In the genomic region with DNA sequence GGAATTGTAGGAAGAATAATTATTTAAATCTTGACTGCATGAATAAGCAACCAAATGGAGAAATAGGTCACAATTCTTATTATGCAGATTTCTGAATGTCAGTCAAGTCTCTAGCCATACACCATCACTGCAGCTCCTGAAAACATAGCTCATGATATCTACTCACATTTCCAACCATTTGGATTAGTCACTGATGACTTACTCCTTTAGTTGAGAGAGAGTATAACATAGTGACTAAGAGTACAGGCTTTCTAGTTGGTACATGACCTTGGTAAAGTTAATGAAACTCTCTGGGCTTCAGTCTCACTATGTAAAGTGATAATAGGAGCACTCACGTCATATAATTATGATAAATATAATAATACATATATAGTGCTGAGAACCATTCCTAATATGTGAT, we compare ENCODE assay signal across 23 cellular contexts.
DNase-seq lines count a peak whose midpoint lies in the region; ATAC-seq and TF ChIP-seq lines count a peak whose summit lies in the region.
"Had no signal": no experiment of that assay in that cellular context is flagged by ENCODE, and none has a peak within 500 bp of the region (broad histone marks: within the 10 kb centered on the region; RNA-seq: fewer than 3 reads in every experiment).

No MANE protein-coding gene starts in this region.

- H3K36me3 ChIP-seq in RWPE2 (ENCODE audit: low read depth) (no peaks in the 10 kb centered on the region), osteoblast (ENCODE audit: insufficient read depth, low read length) (no peaks in the 10 kb centered on the region), OCI-LY7 (ENCODE audit: insufficient read depth, low read length) (no peaks in the 10 kb centered on the region)
- H3K36me3 ChIP-seq: MG63 had no signal

- no peak overlapping the region for H2AFZ ChIP-seq in osteoblast (ENCODE audit: low read length)
- no peak overlapping the region for H2AFZ ChIP-seq in OCI-LY7 (ENCODE audit: low read length)

- no peaks in the 10 kb centered on the region for H3K79me2 ChIP-seq in osteoblast (ENCODE audit: insufficient read depth, low read length)
- H3K79me2 ChIP-seq in OCI-LY7 (ENCODE audit: insufficient read depth, low read depth, low read length), result no peaks in the 10 kb centered on the region

- peak; percentile 89 for ATAC-seq in RWPE2 (ENCODE audit: low read depth)
- ATAC-seq in omental fat pad (ENCODE audit: low FRiP score), result no peak
- ATAC-seq: HCT116, K562, Panc1, SK-N-SH treated with all-trans-retinoic acid at 6 μM for 48 hours had no signal

- H3K4me2 ChIP-seq in osteoblast (ENCODE audit: insufficient read depth, low read length), result no peak overlapping the region
- no peak overlapping the region for H3K4me2 ChIP-seq in OCI-LY7 (ENCODE audit: low read length)

- no TSS peak for BruUV-seq in OCI-LY7 (replicated peaks; lab: Mats Ljungman, UMichigan)

- POLR2A ChIA-PET in OCI-LY7 (lab: Charles Lee), result interaction anchor here (0.5 kb wide), 1 partner anchor 485 kb away, joined by 4 read pairs; no protein-coding TSS in a partner anchor

- H3K9me3 ChIP-seq in RWPE2 (ENCODE audit: severe bottlenecking), result no peaks in the 10 kb centered on the region
- H3K9me3 ChIP-seq in osteoblast (ENCODE audit: low read depth, low read length), result peaks cover 6% of the 10 kb centered on the region
- no peaks in the 10 kb centered on the region for H3K9me3 ChIP-seq in OCI-LY7 (ENCODE audit: low read length)
- H3K9me3 ChIP-seq: MG63 had no signal

- no peaks in the 10 kb centered on the region for H3K9me2 ChIP-seq in OCI-LY7 (ENCODE audit: insufficient read depth, low read length)

- H3K27ac ChIP-seq in RWPE2 (ENCODE audit: poor library complexity, severe bottlenecking), result no peak overlapping the region
- no peak overlapping the region for H3K27ac ChIP-seq in epithelial cell of prostate
- no peak overlapping the region for H3K27ac ChIP-seq in osteoblast (ENCODE audit: low read depth, low read length)
- no peak overlapping the region for H3K27ac ChIP-seq in OCI-LY7 (ENCODE audit: low read depth, low read length, poor library complexity, severe bottlenecking)

- DNase-seq in HT1080 (ENCODE audit: low read depth), result peak; percentile 25
- DNase-seq in RWPE2 (ENCODE audit: low spot score), result no peak
- peak; percentile 3 for DNase-seq in epithelial cell of prostate (ENCODE audit: low read depth, low spot score)
- DNase-seq in omental fat pad (ENCODE audit: low spot score), result no peak
- DNase-seq in cerebellar cortex (ENCODE audit: low spot score), result no peak
- DNase-seq in osteoblast (ENCODE audit: insufficient read length, low spot score, missing footprints), result no peak
- no peak for DNase-seq in OCI-LY7 (ENCODE audit: low spot score)
- DNase-seq: C1 segment of cervical spinal cord; CD4-positive, alpha-beta memory T cell; COR-L47; DMS53; Kasumi-1; MG63; NCI-H1105 treated with DMSO at 0.1 percent for 48 hours; NCI-H146; NCI-H2029; NCI-H2227 treated with DMSO at 0.1 percent for 48 hours; NCI-H510A; NCI-H69 had no signal

- H3K27me3 ChIP-seq in RWPE2 (ENCODE audit: insufficient read depth, poor library complexity, severe bottlenecking) (no peaks in the 10 kb centered on the region), osteoblast (ENCODE audit: insufficient read depth, low read length) (no peaks in the 10 kb centered on the region)
- H3K27me3 ChIP-seq: MG63 had no signal

- CTCF ChIA-PET in OCI-LY7 (lab: Charles Lee; ENCODE audit: unreplicated experiment), result no interaction called here

- intact Hi-C loops in OCI-LY7 (cut with micrococcal nuclease; ENCODE audit: unreplicated experiment), result no loop called here

- H4K20me1 ChIP-seq in osteoblast (ENCODE audit: insufficient read depth, low read length) (no peaks in the 10 kb centered on the region), OCI-LY7 (ENCODE audit: insufficient read depth, low read length) (no peaks in the 10 kb centered on the region)

- TF ChIP-seq CTCF in RWPE2 (IDR thresholded peaks at IDR 0.05; ENCODE audit: poor library complexity, severe bottlenecking) (no peak), omental fat pad (IDR thresholded peaks at IDR 0.05) (no peak), osteoblast (IDR thresholded peaks at IDR 0.05; ENCODE audit: extremely low read depth, low read depth, low read length) (no peak), OCI-LY7 (conservative IDR thresholded peaks at IDR 0.05; ENCODE audit: low read length) (no peak)

- H3K4me3 ChIP-seq in RWPE2 (ENCODE audit: severe bottlenecking), result no peak overlapping the region
- no peak overlapping the region for H3K4me3 ChIP-seq in osteoblast (ENCODE audit: insufficient read depth, low read length)
- H3K4me3 ChIP-seq in OCI-LY7 (ENCODE audit: low read depth, low read length, poor library complexity, severe bottlenecking), result no peak overlapping the region
- H3K4me3 ChIP-seq: K562, MG63 had no signal

- H3K4me1 ChIP-seq in RWPE2 (ENCODE audit: insufficient read depth, poor library complexity, severe bottlenecking) (no peaks in the 10 kb centered on the region), osteoblast (ENCODE audit: insufficient read depth, low read length) (no peaks in the 10 kb centered on the region), OCI-LY7 (ENCODE audit: insufficient read depth, low read length, poor library complexity, severe bottlenecking) (no peaks in the 10 kb centered on the region)

Comparison
In these comparisons a context has a peak if more than half of its experiments do, and no peak if none do; other contexts are left out.
1. DNase-seq: peak in HT1080 (single experiment) and epithelial cell of prostate (single experiment); none in RWPE2 (single experiment), omental fat pad (single experiment), cerebellar cortex (single experiment), osteoblast (single experiment) and OCI-LY7 (single experiment).